Comparison of ENCODE assay signal across 8 cellular contexts in the genomic region with DNA sequence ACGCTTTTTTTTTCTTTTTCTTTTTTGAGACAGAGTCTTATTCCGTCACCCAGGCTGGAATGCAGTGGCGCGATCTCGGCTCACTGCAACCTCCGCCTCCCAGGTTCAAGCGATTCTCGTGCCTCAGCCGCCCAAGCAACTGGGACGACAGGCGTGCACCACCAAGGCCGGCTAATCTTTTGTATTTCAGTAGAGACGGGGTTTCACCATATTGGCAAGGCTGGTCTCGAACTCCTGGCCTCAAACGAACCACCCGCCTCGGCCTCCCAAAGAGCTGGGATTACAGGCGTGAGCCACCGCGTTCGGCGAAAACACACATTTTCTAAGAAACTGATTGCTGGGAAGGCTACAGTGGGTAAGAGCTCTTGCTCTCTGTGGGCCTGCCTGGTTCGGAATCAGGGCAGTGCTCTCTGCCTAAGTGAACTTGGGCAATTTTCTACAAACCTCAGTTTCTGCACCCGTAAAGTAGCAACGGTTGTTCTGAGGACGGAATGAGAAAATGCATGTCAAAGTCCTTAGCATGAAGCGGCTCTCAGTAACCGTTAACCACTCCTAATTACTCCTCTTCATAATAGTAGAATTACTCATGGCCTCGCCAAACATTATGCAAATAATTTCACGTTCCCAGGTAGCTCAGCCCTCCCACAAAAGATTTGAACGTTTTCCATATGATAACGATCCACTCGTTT. TPM values are rescaled to one million over a fixed set of nuclear protein-coding genes. Genes with fewer than 3 reads are reported as not detected.
DNase-seq lines count a peak whose midpoint lies in the region; ATAC-seq and TF ChIP-seq lines count a peak whose summit lies in the region.

No MANE protein-coding gene starts in this region.

- H3K27ac ChIP-seq in OCI-LY7 (ENCODE audit: low read depth, low read length, poor library complexity, severe bottlenecking) (peak overlapping the region; percentile 81), esophagus muscularis mucosa (replicated peaks in 1 of 4) (peak overlapping the region in 3 of 4 donors; percentile 78 to 84 (median 83)), sigmoid colon (peak overlapping the region; percentile 77 to 83 (median 81))

- TF ChIP-seq CTCF in OCI-LY7 (conservative IDR thresholded peaks at IDR 0.05; ENCODE audit: low read length) (no peak), esophagus muscularis mucosa (IDR thresholded peaks at IDR 0.05) (no peak), sigmoid colon (IDR thresholded peaks at IDR 0.05) (no peak)

- H3K79me2 ChIP-seq in OCI-LY7 (ENCODE audit: insufficient read depth, low read depth, low read length): peaks cover 35% of the 10 kb centered on the region

- DNase-seq in activated CD4-positive, alpha-beta T cell treated with anti-CD3 and anti-CD28 coated beads for 36 hours: no peak
- no peak for DNase-seq in activated CD4-positive, alpha-beta T cell treated with anti-CD3 and anti-CD28 coated beads for 48 hours
- DNase-seq in OCI-LY7 (ENCODE audit: low spot score): no peak
- DNase-seq in esophagus muscularis mucosa (ENCODE audit: extremely low spot score): no peak
- no peak for DNase-seq in sigmoid colon
- DNase-seq in kidney glomerular epithelial cell (lab: John Stamatoyannopoulos, UW): no peak
- no peak for DNase-seq in D341Med (ENCODE audit: low spot score)

- H4K20me1 ChIP-seq in OCI-LY7 (ENCODE audit: insufficient read depth, low read length): peaks cover 28% of the 10 kb centered on the region

- peaks cover 3 to 43% (median 18%) of the 10 kb centered on the region in 4 donors for H3K27me3 ChIP-seq in esophagus muscularis mucosa
- H3K27me3 ChIP-seq in sigmoid colon: peaks cover 0 to 55% (median 3%) of the 10 kb centered on the region in 3 donors

- H3K4me3 Mint-ChIP-seq in activated CD4-positive, alpha-beta T cell treated with anti-CD3 and anti-CD28 coated beads for 36 hours: peak overlapping the region; percentile 86

- TF ChIP-seq POLR2A in esophagus muscularis mucosa (IDR thresholded peaks at IDR 0.05; ENCODE audit: low read depth) (no peak), sigmoid colon (IDR thresholded peaks at IDR 0.05) (no peak)

- H3K9me2 ChIP-seq in OCI-LY7 (ENCODE audit: insufficient read depth, low read length): no peaks in the 10 kb centered on the region

- peaks cover 24% of the 10 kb centered on the region for H3K4me1 Mint-ChIP-seq in activated CD4-positive, alpha-beta T cell treated with anti-CD3 and anti-CD28 coated beads for 36 hours

- peaks cover 28% of the 10 kb centered on the region for H3K36me3 ChIP-seq in OCI-LY7 (ENCODE audit: insufficient read depth, low read length)
- no peaks in the 10 kb centered on the region for H3K36me3 ChIP-seq in esophagus muscularis mucosa
- no peaks in the 10 kb centered on the region for H3K36me3 ChIP-seq in sigmoid colon

- H3K9me3 Mint-ChIP-seq in activated CD4-positive, alpha-beta T cell treated with anti-CD3 and anti-CD28 coated beads for 36 hours (ENCODE audit: low read depth): no peaks in the 10 kb centered on the region

- 44% methylated on average over 33 of the region's 33 CpGs for WGBS in esophagus muscularis mucosa
- 60 to 63% methylated on average over 33 of the region's 33 CpGs for WGBS in sigmoid colon, 2 donors

- H3K27ac Mint-ChIP-seq in activated CD4-positive, alpha-beta T cell treated with anti-CD3 and anti-CD28 coated beads for 36 hours: peak overlapping the region; percentile 95

- H3K9me3 ChIP-seq in OCI-LY7 (ENCODE audit: low read length) (no peaks in the 10 kb centered on the region), esophagus muscularis mucosa (no peaks in the 10 kb centered on the region), sigmoid colon (no peaks in the 10 kb centered on the region)

- H3K4me3 ChIP-seq in OCI-LY7 (ENCODE audit: low read depth, low read length, poor library complexity, severe bottlenecking) (peak overlapping the region; percentile 87), esophagus muscularis mucosa (peak overlapping the region; percentile 63 to 82 (median 64)), sigmoid colon (peak overlapping the region; percentile 32 to 63 (median 61))

- peaks cover 32% of the 10 kb centered on the region for H3K36me3 Mint-ChIP-seq in activated CD4-positive, alpha-beta T cell treated with anti-CD3 and anti-CD28 coated beads for 36 hours (ENCODE audit: low read depth)

- H3K4me2 ChIP-seq in OCI-LY7 (ENCODE audit: low read length): peak overlapping the region; percentile 86

- H2AFZ ChIP-seq in OCI-LY7 (ENCODE audit: low read length): peak overlapping the region; percentile 76; the same call in 1 of the 2 replicates

- CTCF ChIA-PET in activated CD4-positive, alpha-beta T cell treated with anti-CD3 and anti-CD28 coated beads for 36 hours (lab: Charles Lee): interaction anchor here (0.6 to 1.0 kb wide), 5 partner anchors 13 to 97 kb away, joined by 3 to 4 read pairs (median 3); no protein-coding TSS in a partner anchor
- CTCF ChIA-PET in OCI-LY7 (lab: Charles Lee; ENCODE audit: unreplicated experiment): interaction anchor here (1.0 kb wide), 1 partner anchor 8 kb away, joined by 3 read pairs; no protein-coding TSS in a partner anchor

- no peaks in the 10 kb centered on the region for H3K27me3 Mint-ChIP-seq in activated CD4-positive, alpha-beta T cell treated with anti-CD3 and anti-CD28 coated beads for 36 hours

- intact Hi-C loops in activated CD4-positive, alpha-beta T cell treated with anti-CD3 and anti-CD28 coated beads for 36 hours (cut with DNase I, micrococcal nuclease): loop anchor here (1.0 to 2.0 kb wide), 6 partner anchors 12 to 62 kb away; no protein-coding TSS in a partner anchor
- intact Hi-C loops in OCI-LY7 (cut with micrococcal nuclease; ENCODE audit: unreplicated experiment): loop anchor here (1.0 kb wide), 1 partner anchor 37 kb away; no protein-coding TSS in a partner anchor
- intact Hi-C loops in esophagus muscularis mucosa (cut with DNase I): no loop called here
- intact Hi-C loops in sigmoid colon (cut with DNase I): no loop called here

- TF ChIP-seq EP300 in esophagus muscularis mucosa (IDR thresholded peaks at IDR 0.05) (no peak), sigmoid colon (IDR thresholded peaks at IDR 0.05) (no peak)

- BruUV-seq in OCI-LY7 (replicated peaks; lab: Mats Ljungman, UMichigan): no TSS peak

- peaks cover 23% of the 10 kb centered on the region for H3K4me1 ChIP-seq in OCI-LY7 (ENCODE audit: insufficient read depth, low read length, poor library complexity, severe bottlenecking)
- peaks cover 7 to 28% (median 25%) of the 10 kb centered on the region in 4 donors for H3K4me1 ChIP-seq in esophagus muscularis mucosa
- H3K4me1 ChIP-seq in sigmoid colon: peaks cover 0 to 21% (median 14%) of the 10 kb centered on the region in 4 donors

- POLR2A ChIA-PET in activated CD4-positive, alpha-beta T cell treated with anti-CD3 and anti-CD28 coated beads for 36 hours (lab: Charles Lee): interaction anchor here (0.7 to 4.2 kb wide), 6 partner anchors 13 to 55 kb away, joined by 3 to 35 read pairs (median 28); no protein-coding TSS in a partner anchor
- POLR2A ChIA-PET in OCI-LY7 (lab: Charles Lee): interaction anchor here (1.1 to 3.5 kb wide), 4 partner anchors 7 to 55 kb away, joined by 3 to 22 read pairs (median 8); no protein-coding TSS in a partner anchor

- no peak for ATAC-seq in activated CD4-positive, alpha-beta T cell treated with anti-CD3 and anti-CD28 coated beads for 36 hours
- ATAC-seq in HG03095 (IDR thresholded peaks at IDR 0.05; ENCODE audit: unreplicated experiment): no peak

RNA-seq across cellular contexts. Expression of a gene that starts 1.0 kb away (rescaled TPM):
- total RNA-seq in activated CD4-positive, alpha-beta T cell treated with anti-CD3 and anti-CD28 coated beads for 36 hours: 10 to 100 TPM; 58.7 to 97.2 TPM
- total RNA-seq in OCI-LY7 (2014; rRNA removed; shearing (Covaris generic)): 22.9 and 25.4 TPM in 2 replicates
- total RNA-seq in OCI-LY7 (2022) (21.1 and 23.3 TPM in 2 replicates), esophagus muscularis mucosa (1 to 10 TPM in 1 of 4 donors, under 1 TPM in 3; 0.42 to 1.3 (median 0.79) TPM), sigmoid colon (1 to 10 TPM in 2 of 4 donors, under 1 TPM in 1, not detected in 1; 0.99 to 9.5 (median 1.1) TPM)
- polyA plus RNA-seq in sigmoid colon: 1 to 10 TPM; 1.8 to 8.8 (median 6.9) TPM

Comparison
In these comparisons a context has a peak if more than half of its experiments do, and no peak if none do; other contexts are left out.
1. intact Hi-C loops: an anchor here in activated CD4-positive, alpha-beta T cell treated with anti-CD3 and anti-CD28 coated beads for 36 hours (1.0 to 2.0 kb wide) and OCI-LY7 (1.0 kb wide); none called in esophagus muscularis mucosa and sigmoid colon.